ENCODE assay signal across 11 cellular contexts in genomic region chr10:103555712-103556111, GRCh38.
DNase-seq lines count a peak whose midpoint lies in the region; ATAC-seq and TF ChIP-seq lines count a peak whose summit lies in the region.
"Had no signal": no experiment of that assay in that cellular context is flagged by ENCODE, and none has a peak within 500 bp of the region (broad histone marks: within the 10 kb centered on the region; RNA-seq: fewer than 3 reads in every experiment).

No MANE protein-coding gene starts in this region.

- peak overlapping the region; percentile 7 for H3K4me3 Mint-ChIP-seq in stimulated activated naive CD8-positive, alpha-beta T cell treated with anti-CD3 and anti-CD28 coated beads, Interleukin-15, Interleukin-2, amounts not matched to agents 100 ng/mL and 50 ng/mL, for 24 hours
- H3K4me3 Mint-ChIP-seq in naive thymus-derived CD8-positive, alpha-beta T cell, result peak overlapping the region in 9 of 10 donors; percentile 30 to 68 (median 53)

- peak overlapping the region; percentile 74 for H3K4me2 ChIP-seq in mammary epithelial cell (ENCODE audit: insufficient read depth, low read depth, low read length)

- CTCF ChIA-PET in mammary epithelial cell (lab: Charles Lee; ENCODE audit: low non-redundant PET), result no interaction called here

- no peak overlapping the region for H3K27ac Mint-ChIP-seq in stimulated activated naive CD8-positive, alpha-beta T cell treated with anti-CD3 and anti-CD28 coated beads, Interleukin-15, Interleukin-2, amounts not matched to agents 100 ng/mL and 50 ng/mL, for 24 hours
- peak overlapping the region in 1 of 10 donors; percentile 36 for H3K27ac Mint-ChIP-seq in naive thymus-derived CD8-positive, alpha-beta T cell

- intact Hi-C loops in mammary epithelial cell (cut with micrococcal nuclease), result no loop called here

- H3K9ac ChIP-seq in mammary epithelial cell (ENCODE audit: insufficient read depth, low read length), result no peak overlapping the region

- no TSS peak for BruUV-seq in mammary epithelial cell (replicated peaks; lab: Mats Ljungman, UMichigan)

- H3K79me2 ChIP-seq in mammary epithelial cell (ENCODE audit: insufficient read depth, low read length), result no peaks in the 10 kb centered on the region

- no peak overlapping the region for H2AFZ ChIP-seq in mammary epithelial cell (ENCODE audit: low read depth, low read length)

- in situ Hi-C loops in mammary epithelial cell (cut with MboI; ENCODE audit: low sequenced_read_pairs in 2 of 2), result no loop called here

- no peaks in the 10 kb centered on the region for H3K4me1 ChIP-seq in mammary epithelial cell (ENCODE audit: insufficient read depth, low read length)

- ATAC-seq in stimulated activated naive CD8-positive, alpha-beta T cell treated with anti-CD3 and anti-CD28 coated beads, Interleukin-15, Interleukin-2, amounts not matched to agents 100 U/mL and 50 U/mL, for 24 hours, result no peak
- ATAC-seq in naive thymus-derived CD8-positive, alpha-beta T cell, result no peak
- ATAC-seq in HG02852 (IDR thresholded peaks at IDR 0.05; ENCODE audit: unreplicated experiment) (no peak), HG02610 (IDR thresholded peaks at IDR 0.05; ENCODE audit: unreplicated experiment) (no peak)

- H4K20me1 ChIP-seq in mammary epithelial cell (ENCODE audit: insufficient read depth, low read length), result no peaks in the 10 kb centered on the region

- peaks cover 23% of the 10 kb centered on the region for H3K4me1 Mint-ChIP-seq in stimulated activated naive CD8-positive, alpha-beta T cell treated with anti-CD3 and anti-CD28 coated beads, Interleukin-15, Interleukin-2, amounts not matched to agents 100 ng/mL and 50 ng/mL, for 24 hours (ENCODE audit: low read depth)
- peaks cover 9 to 29% (median 23%) of the 10 kb centered on the region in 4 donors for H3K4me1 Mint-ChIP-seq in naive thymus-derived CD8-positive, alpha-beta T cell

- H3K36me3 ChIP-seq in mammary epithelial cell (ENCODE audit: insufficient read depth, low read length), result no peaks in the 10 kb centered on the region

- dilution Hi-C loops in mammary epithelial cell (cut with HindIII; ENCODE audit: low sequenced_read_pairs), result no loop called here

- POLR2A ChIA-PET in naive thymus-derived CD8-positive, alpha-beta T cell (lab: Charles Lee), result no interaction called here

- H3K27ac ChIP-seq in mammary epithelial cell (ENCODE audit: insufficient read depth, low read depth, low read length), result no peak overlapping the region

- peaks cover 2% of the 10 kb centered on the region for H3K27me3 ChIP-seq in mammary epithelial cell (ENCODE audit: insufficient read depth, low read length)

- DNase-seq in stimulated activated naive CD8-positive, alpha-beta T cell treated with anti-CD3 and anti-CD28 coated beads, Interleukin-15, Interleukin-2, amounts not matched to agents 100 U/mL and 50 U/mL, for 24 hours, result no peak
- no peak for DNase-seq in mammary epithelial cell
- DNase-seq in naive thymus-derived CD8-positive, alpha-beta T cell, result no peak
- no peak for DNase-seq in NCI-H345 (lab: John Stamatoyannopoulos, UW)
- DNase-seq in inferior parietal cortex (ENCODE audit: extremely low spot score), result no peak
- DNase-seq: activated CD4-positive, alpha-beta T cell treated with anti-CD3 and anti-CD28 coated beads, Interleukin-2, amount 50 U/mL, for 4 hours; DMS79 treated with DMSO at 0.1 percent for 48 hours; OCI-M1 had no signal

- H3K4me3 ChIP-seq in mammary epithelial cell (replicated peaks in 1 of 3; ENCODE audit: insufficient read depth in 1 of 3, low read depth in 2 of 3, low read length in 3 of 3), result no peak overlapping the region

- no peak for TF ChIP-seq CTCF in mammary epithelial cell (conservative IDR thresholded peaks at IDR 0.05 in 1 of 2, IDR thresholded peaks at IDR 0.05 in 1 of 2; ENCODE audit: extremely low read depth in 1 of 2, insufficient read depth in 1 of 2, low read depth in 1 of 2, low read length in 2 of 2)

- WGBS in mammary epithelial cell (ENCODE audit: low coverage, missing lambda C conversion rate), result 61% methylated on average over 10 of the region's 11 CpGs

- no peaks in the 10 kb centered on the region for H3K9me3 ChIP-seq in mammary epithelial cell (replicated peaks; ENCODE audit: insufficient read depth, low read length)

- peaks cover 31% of the 10 kb centered on the region for H3K27me3 Mint-ChIP-seq in stimulated activated naive CD8-positive, alpha-beta T cell treated with anti-CD3 and anti-CD28 coated beads, Interleukin-15, Interleukin-2, amounts not matched to agents 100 ng/mL and 50 ng/mL, for 24 hours
- H3K27me3 Mint-ChIP-seq in naive thymus-derived CD8-positive, alpha-beta T cell, result peaks cover 5 to 58% (median 18%) of the 10 kb centered on the region in 5 donors

- H3K36me3 Mint-ChIP-seq in stimulated activated naive CD8-positive, alpha-beta T cell treated with anti-CD3 and anti-CD28 coated beads, Interleukin-15, Interleukin-2, amounts not matched to agents 100 ng/mL and 50 ng/mL, for 24 hours (ENCODE audit: low read depth), result no peaks in the 10 kb centered on the region
- no peaks in the 10 kb centered on the region for H3K36me3 Mint-ChIP-seq in naive thymus-derived CD8-positive, alpha-beta T cell

- H3K9me3 Mint-ChIP-seq in stimulated activated naive CD8-positive, alpha-beta T cell treated with anti-CD3 and anti-CD28 coated beads, Interleukin-15, Interleukin-2, amounts not matched to agents 100 ng/mL and 50 ng/mL, for 24 hours, result no peaks in the 10 kb centered on the region
- no peaks in the 10 kb centered on the region for H3K9me3 Mint-ChIP-seq in naive thymus-derived CD8-positive, alpha-beta T cell
